In genomic region chr13:59320021-59320420, GRCh38 we compare ENCODE assay signal across 19 cellular contexts.
"Had no signal": no experiment of that assay in that cellular context is flagged by ENCODE, and none has a peak within 500 bp of the region (broad histone marks: within the 10 kb centered on the region; RNA-seq: fewer than 3 reads in every experiment).

No MANE protein-coding gene starts in this region.

- H3K27ac ChIP-seq: colonic mucosa, neural progenitor cell, pancreas, stomach had no signal

- DNase-seq: caudate nucleus; colonic mucosa; effector CD4-positive, alpha-beta T cell; endodermal cell; islet precursor cell; mammary epithelial cell; natural killer cell; occipital lobe; pancreas; stimulated activated CD4-positive, alpha-beta T cell treated with anti-CD3 and anti-CD28 coated beads, Interleukin-2, amount 100 ng/mL, for 24 hours; stimulated activated CD4-positive, alpha-beta T cell treated with anti-CD3 and anti-CD28 coated beads, Interleukin-4, amount 100 ng/mL, for 4 hours; stimulated activated naive B cell treated with anti-CD40 and anti-IgM and Interleukin-4, amounts not matched to agents 10 μg/mL and 1 μg/mL and 100 μg/mL, for 72 hours; stomach; trophoblast cell had no signal

- H3K36me3 ChIP-seq: colonic mucosa, neural progenitor cell, pancreas, stomach had no signal

- H3K36me3 Mint-ChIP-seq: natural killer cell; neural progenitor cell; stimulated activated naive B cell treated with anti-CD40 and anti-IgM and Interleukin-4, amounts not matched to agents 10 μg/mL and 1 μg/mL and 100 μg/mL, for 72 hours had no signal

- H3K4me1 ChIP-seq: colonic mucosa, neural progenitor cell had no signal

- ATAC-seq: esophagus mucosa; natural killer cell; sciatic nerve; stimulated activated naive B cell treated with anti-CD40 and anti-IgM and Interleukin-4, amounts not matched to agents 10 μg/mL and 1 μg/mL and 100 μg/mL, for 72 hours had no signal

- H2AFZ ChIP-seq: neural progenitor cell had no signal

- H3K4me3 Mint-ChIP-seq: endodermal cell; natural killer cell; neural progenitor cell; stimulated activated naive B cell treated with anti-CD40 and anti-IgM and Interleukin-4, amounts not matched to agents 10 μg/mL and 1 μg/mL and 100 μg/mL, for 72 hours had no signal

- H3K9me3 ChIP-seq: colonic mucosa, pancreas, stomach had no signal

- H3K9ac ChIP-seq: neural progenitor cell had no signal

- H3K9me3 Mint-ChIP-seq: endodermal cell; neural progenitor cell; stimulated activated naive B cell treated with anti-CD40 and anti-IgM and Interleukin-4, amounts not matched to agents 10 μg/mL and 1 μg/mL and 100 μg/mL, for 72 hours had no signal

- H3K27ac Mint-ChIP-seq: endodermal cell; natural killer cell; neural progenitor cell; progenitor cell of endocrine pancreas; stimulated activated naive B cell treated with anti-CD40 and anti-IgM and Interleukin-4, amounts not matched to agents 10 μg/mL and 1 μg/mL and 100 μg/mL, for 72 hours had no signal

- H3K27me3 Mint-ChIP-seq: progenitor cell of endocrine pancreas; stimulated activated naive B cell treated with anti-CD40 and anti-IgM and Interleukin-4, amounts not matched to agents 10 μg/mL and 1 μg/mL and 100 μg/mL, for 72 hours had no signal

- FAIRE-seq: frontal cortex, pancreas had no signal

- H3K4me1 Mint-ChIP-seq: natural killer cell; stimulated activated naive B cell treated with anti-CD40 and anti-IgM and Interleukin-4, amounts not matched to agents 10 μg/mL and 1 μg/mL and 100 μg/mL, for 72 hours had no signal

- H3K4me3 ChIP-seq: colonic mucosa, neural progenitor cell, pancreas, stomach had no signal

- H3K4me2 ChIP-seq: neural progenitor cell had no signal

- H3K27me3 ChIP-seq: colonic mucosa, neural progenitor cell, pancreas, stomach had no signal
